Comparison of ENCODE assay signal across 10 cellular contexts in the genomic region with DNA sequence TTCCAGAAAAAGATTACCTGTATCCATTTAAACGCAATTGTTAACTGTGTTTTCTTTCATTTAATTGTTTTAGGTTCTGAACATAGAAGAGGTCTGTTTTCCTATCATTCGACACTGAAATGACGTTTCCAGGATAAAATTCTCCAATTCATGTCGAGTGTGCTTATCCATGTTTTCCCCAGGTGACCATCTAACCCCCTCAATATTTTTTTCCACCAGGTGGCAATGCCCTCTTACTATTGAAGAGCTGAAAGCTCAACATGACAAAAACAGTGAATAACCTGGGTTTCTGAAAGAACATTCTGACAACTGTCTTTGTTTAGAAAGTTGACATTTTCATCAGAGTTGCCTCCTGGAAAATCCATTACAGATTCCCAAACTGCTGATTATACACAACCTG.
DNase-seq lines count a peak whose midpoint lies in the region; ATAC-seq, FAIRE-seq and TF ChIP-seq lines count a peak whose summit lies in the region.
"Had no signal": no experiment of that assay in that cellular context is flagged by ENCODE, and none has a peak within 500 bp of the region (broad histone marks: within the 10 kb centered on the region; RNA-seq: fewer than 3 reads in every experiment).

No MANE protein-coding gene starts in this region.

- CTCF ChIA-PET in RWPE1 (lab: Yijun Ruan, JAX), result interaction anchor here (0.7 kb wide), 2 partner anchors 9 to 687 kb away, joined by 3 read pairs; no protein-coding TSS in a partner anchor

- H3K27ac ChIP-seq in RWPE1 (no peak overlapping the region), kidney (ENCODE audit: low read depth in 2 of 2, low read length in 2 of 2) (no peak overlapping the region)

- H3K4me1 ChIP-seq in kidney (ENCODE audit: control insufficient read depth in 1 of 2, insufficient read depth in 1 of 2, low read depth in 1 of 2, low read length in 2 of 2), result no peaks in the 10 kb centered on the region

- POLR2A ChIA-PET in RWPE1 (lab: Yijun Ruan, JAX; ENCODE audit: low non-redundant PET), result no interaction called here

- no peak overlapping the region for H3K4me3 ChIP-seq in kidney (ENCODE audit: low read length in 2 of 2)
- H3K4me3 ChIP-seq: lung had no signal

- ATAC-seq in HG02588 (IDR thresholded peaks at IDR 0.05; ENCODE audit: unreplicated experiment), result no peak
- no peak for ATAC-seq in omental fat pad (ENCODE audit: low FRiP score)
- no peak for ATAC-seq in HG02642 (IDR thresholded peaks at IDR 0.05; ENCODE audit: poor library complexity, unreplicated experiment)

- TF ChIP-seq CTCF in RWPE1 (conservative IDR thresholded peaks at IDR 0.05; ENCODE audit: low read depth) (peak; percentile 59), kidney (IDR thresholded peaks at IDR 0.05; ENCODE audit: borderline replicate concordance, extremely low read depth, insufficient read depth) (peak; percentile 22), omental fat pad (IDR thresholded peaks at IDR 0.05) (no peak)

- DNase-seq in AG08395 (ENCODE audit: low spot score), result peak; percentile 10
- DNase-seq in RWPE1 (ENCODE audit: low spot score), result peak; percentile 70
- DNase-seq in kidney, result no peak
- DNase-seq in SIG-M5 (lab: John Stamatoyannopoulos, UW), result no peak
- no peak for DNase-seq in omental fat pad (ENCODE audit: low spot score)
- DNase-seq: GF-D8 had no signal

- H3K9ac ChIP-seq in kidney (ENCODE audit: low read length in 2 of 2), result no peak overlapping the region

- no peak for FAIRE-seq in kidney (lab: Jason Lieb, UNC)

- peak; percentile 72 for TF ChIP-seq RAD21 in Ishikawa (IDR thresholded peaks at IDR 0.05; ENCODE audit: low read depth)

- intact Hi-C loops in kidney (cut with DNase I), result no loop called here

- no peak for TF ChIP-seq EP300 in Ishikawa (IDR thresholded peaks at IDR 0.05; ENCODE audit: borderline replicate concordance)

- no peaks in the 10 kb centered on the region for H3K36me3 ChIP-seq in kidney (ENCODE audit: control insufficient read depth in 1 of 2, insufficient read depth in 2 of 2, low read length in 2 of 2)

- H3K9me3 ChIP-seq in kidney (ENCODE audit: control insufficient read depth in 1 of 2, low read length in 2 of 2), result no peaks in the 10 kb centered on the region

TF ChIP-seq in Ishikawa, 13 proteins besides CTCF, POLR2A, EP300 and RAD21:
- TF ChIP-seq EGR1 (IDR thresholded peaks at IDR 0.05), result no peak
- TF ChIP-seq, protein P1, sequence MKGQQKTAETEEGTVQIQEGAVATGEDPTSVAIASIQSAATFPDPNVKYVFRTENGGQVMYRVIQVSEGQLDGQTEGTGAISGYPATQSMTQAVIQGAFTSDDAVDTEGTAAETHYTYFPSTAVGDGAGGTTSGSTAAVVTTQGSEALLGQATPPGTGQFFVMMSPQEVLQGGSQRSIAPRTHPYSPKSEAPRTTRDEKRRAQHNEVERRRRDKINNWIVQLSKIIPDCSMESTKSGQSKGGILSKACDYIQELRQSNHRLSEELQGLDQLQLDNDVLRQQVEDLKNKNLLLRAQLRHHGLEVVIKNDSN (IDR thresholded peaks at IDR 0.05), result no peak
- TF ChIP-seq YY1 (IDR thresholded peaks at IDR 0.05; ENCODE audit: low read depth), result no peak

Comparison
In these comparisons a context has a peak if more than half of its experiments do, and no peak if none do; other contexts are left out.
1. DNase-seq: peak in AG08395 (single experiment) and RWPE1 (single experiment); none in kidney (single experiment), SIG-M5 (single experiment) and omental fat pad (single experiment).
2. CTCF ChIP-seq: peak in RWPE1 (single experiment) and kidney (single experiment); none in omental fat pad (0 of 3).